9 cellular contexts compared by ENCODE assay signal in the genomic region with DNA sequence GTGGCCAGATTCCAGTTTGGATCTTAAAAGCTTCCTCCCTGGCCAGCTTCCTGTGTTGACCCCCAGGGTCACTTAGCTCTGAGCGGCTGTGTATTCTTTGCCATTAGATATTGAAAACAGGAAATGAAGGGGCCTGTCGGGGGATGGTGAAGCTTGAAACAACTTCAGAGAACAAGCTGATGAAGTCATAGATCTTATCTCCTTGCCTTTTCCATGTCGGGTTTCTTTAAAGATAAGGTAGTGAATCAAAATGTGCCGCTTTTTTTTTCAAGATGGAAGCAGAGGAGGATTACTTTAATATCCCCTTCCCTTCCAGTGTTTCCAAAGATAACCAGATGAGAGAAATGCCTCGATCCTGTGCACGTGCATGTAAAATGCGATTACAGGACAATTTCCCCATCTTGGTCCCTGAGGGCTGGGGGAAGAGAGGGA.
DNase-seq lines count a peak whose midpoint lies in the region; ATAC-seq and TF ChIP-seq lines count a peak whose summit lies in the region.
"Had no signal": no experiment of that assay in that cellular context is flagged by ENCODE, and none has a peak within 500 bp of the region (broad histone marks: within the 10 kb centered on the region; RNA-seq: fewer than 3 reads in every experiment).

No MANE protein-coding gene starts in this region.

- no peak overlapping the region for H3K27ac ChIP-seq in CD8-positive, alpha-beta memory T cell (ENCODE audit: low read depth, low read length)
- H3K27ac ChIP-seq in adrenal gland, result peak overlapping the region in 2 of 5 donors; percentile 30 to 49
- peak overlapping the region; percentile 84 for H3K27ac ChIP-seq in naive thymus-derived CD4-positive, alpha-beta T cell (ENCODE audit: low read depth, low read length)
- no peak overlapping the region for H3K27ac ChIP-seq in OCI-LY7 (ENCODE audit: low read depth, low read length, poor library complexity, severe bottlenecking)

- H3K9me3 Mint-ChIP-seq in CD8-positive, alpha-beta memory T cell, result peaks cover 0 to 5% (median 0%) of the 10 kb centered on the region in 5 donors
- H3K9me3 Mint-ChIP-seq in naive thymus-derived CD4-positive, alpha-beta T cell, result peaks cover 0 to 11% (median 0%) of the 10 kb centered on the region in 11 donors

- H3K79me2 ChIP-seq in OCI-LY7 (ENCODE audit: insufficient read depth, low read depth, low read length), result no peaks in the 10 kb centered on the region

- no TSS peak for BruUV-seq in OCI-LY7 (replicated peaks; lab: Mats Ljungman, UMichigan)

- POLR2A ChIA-PET in CD8-positive, alpha-beta memory T cell (lab: Charles Lee), result interaction anchor here (0.6 kb wide), 1 partner anchor 860 kb away, joined by 3 read pairs; no protein-coding TSS in a partner anchor
- POLR2A ChIA-PET in naive thymus-derived CD4-positive, alpha-beta T cell (lab: Charles Lee), result interaction anchor here (0.6 to 2.2 kb wide), 7 partner anchors 10 to 860 kb away, joined by 3 to 10 read pairs (median 4); no protein-coding TSS in a partner anchor
- POLR2A ChIA-PET in OCI-LY7 (lab: Charles Lee), result no interaction called here

- H4K20me1 ChIP-seq in OCI-LY7 (ENCODE audit: insufficient read depth, low read length), result no peaks in the 10 kb centered on the region

- H3K27me3 ChIP-seq in CD8-positive, alpha-beta memory T cell (ENCODE audit: insufficient read depth, low read length, poor library complexity, severe bottlenecking), result no peaks in the 10 kb centered on the region
- peaks cover 11% of the 10 kb centered on the region for H3K27me3 ChIP-seq in adrenal gland
- H3K27me3 ChIP-seq in naive thymus-derived CD4-positive, alpha-beta T cell (ENCODE audit: control insufficient read depth in 2 of 2, insufficient read depth in 2 of 2, low read length in 2 of 2), result no peaks in the 10 kb centered on the region

- H3K4me3 Mint-ChIP-seq in CD8-positive, alpha-beta memory T cell, result peak overlapping the region; percentile 8 to 79 (median 45)
- H3K4me3 Mint-ChIP-seq in naive thymus-derived CD4-positive, alpha-beta T cell, result peak overlapping the region; percentile 61 to 91 (median 77)

- H3K4me1 Mint-ChIP-seq in CD8-positive, alpha-beta memory T cell, result peaks cover 31 to 51% (median 45%) of the 10 kb centered on the region in 3 donors
- peaks cover 28 to 84% (median 76%) of the 10 kb centered on the region in 7 donors for H3K4me1 Mint-ChIP-seq in naive thymus-derived CD4-positive, alpha-beta T cell

- TF ChIP-seq CTCF in adrenal gland (IDR thresholded peaks at IDR 0.05) (no peak), OCI-LY7 (conservative IDR thresholded peaks at IDR 0.05; ENCODE audit: low read length) (no peak)

- intact Hi-C loops in adrenal gland (cut with DNase I) (no loop called here), OCI-LY7 (cut with micrococcal nuclease; ENCODE audit: unreplicated experiment) (no loop called here)
- intact Hi-C loops in naive thymus-derived CD4-positive, alpha-beta T cell (cut with micrococcal nuclease), result loop anchor here (1.0 to 10.0 kb wide), 9 partner anchors 17 to 868 kb away; a partner anchor contains a TSS

- CTCF ChIA-PET in CD8-positive, alpha-beta memory T cell (lab: Charles Lee), result interaction anchor here (1.3 kb wide), 1 partner anchor 24 kb away, joined by 3 read pairs; no protein-coding TSS in a partner anchor
- CTCF ChIA-PET in naive thymus-derived CD4-positive, alpha-beta T cell (lab: Charles Lee), result interaction anchor here (0.6 to 1.7 kb wide), 5 partner anchors 10 to 464 kb away, joined by 3 to 5 read pairs (median 4); no protein-coding TSS in a partner anchor
- CTCF ChIA-PET in OCI-LY7 (lab: Charles Lee; ENCODE audit: unreplicated experiment), result no interaction called here

- peak overlapping the region; percentile 36 to 96 (median 89) for H3K27ac Mint-ChIP-seq in CD8-positive, alpha-beta memory T cell
- H3K27ac Mint-ChIP-seq in naive thymus-derived CD4-positive, alpha-beta T cell, result peak overlapping the region; percentile 95 to 100 (median 99)

- ATAC-seq in naive thymus-derived CD4-positive, alpha-beta T cell, result peak; percentile 81
- ATAC-seq in HG03039 (IDR thresholded peaks at IDR 0.05; ENCODE audit: unreplicated experiment) (no peak), HG03354 (IDR thresholded peaks at IDR 0.05; ENCODE audit: poor library complexity, severe bottlenecking, unreplicated experiment) (no peak)

- H3K36me3 ChIP-seq in CD8-positive, alpha-beta memory T cell (ENCODE audit: insufficient read depth, low read length), result no peaks in the 10 kb centered on the region
- H3K36me3 ChIP-seq in adrenal gland (replicated peaks in 1 of 2) (no peaks in the 10 kb centered on the region), OCI-LY7 (ENCODE audit: insufficient read depth, low read length) (no peaks in the 10 kb centered on the region)
- no peaks in the 10 kb centered on the region for H3K36me3 ChIP-seq in naive thymus-derived CD4-positive, alpha-beta T cell (ENCODE audit: control insufficient read depth in 2 of 3, insufficient read depth in 3 of 3, low read length in 3 of 3)

- H3K4me2 ChIP-seq in OCI-LY7 (ENCODE audit: low read length), result no peak overlapping the region

- peak in 3 of 5 donors; percentile 42 to 71 (median 56) for DNase-seq in CD8-positive, alpha-beta memory T cell
- DNase-seq in T follicular helper cell (ENCODE audit: low read depth), result peak; percentile 42
- DNase-seq in adrenal gland, result peak in 6 of 7 donors; percentile 28 to 60 (median 36)
- DNase-seq in naive thymus-derived CD4-positive, alpha-beta T cell, result peak in 8 of 9 donors; percentile 39 to 85 (median 72)
- no peak for DNase-seq in OCI-LY7 (ENCODE audit: low spot score)
- DNase-seq in dedifferentiated amniotic fluid mesenchymal stem cell (ENCODE audit: extremely low spot score), result no peak
- DNase-seq: cortex of kidney had no signal

- H2AFZ ChIP-seq in OCI-LY7 (ENCODE audit: low read length), result no peak overlapping the region

- H3K9me2 ChIP-seq in OCI-LY7 (ENCODE audit: insufficient read depth, low read length), result no peaks in the 10 kb centered on the region

- H3K9me3 ChIP-seq in CD8-positive, alpha-beta memory T cell (ENCODE audit: low read length), result no peaks in the 10 kb centered on the region
- H3K9me3 ChIP-seq in adrenal gland (replicated peaks in 1 of 3) (no peaks in the 10 kb centered on the region), OCI-LY7 (ENCODE audit: low read length) (no peaks in the 10 kb centered on the region)
- no peaks in the 10 kb centered on the region for H3K9me3 ChIP-seq in naive thymus-derived CD4-positive, alpha-beta T cell (ENCODE audit: control insufficient read depth in 2 of 3, low read length in 3 of 3)

- H3K4me1 ChIP-seq in CD8-positive, alpha-beta memory T cell (ENCODE audit: insufficient read depth, low read length), result peaks cover 47% of the 10 kb centered on the region
- peaks cover 0 to 4% of the 10 kb centered on the region in 2 donors for H3K4me1 ChIP-seq in adrenal gland (replicated peaks in 1 of 2)
- H3K4me1 ChIP-seq in naive thymus-derived CD4-positive, alpha-beta T cell (ENCODE audit: control insufficient read depth in 2 of 2, insufficient read depth in 2 of 2, low read length in 2 of 2), result peaks cover 18 to 42% of the 10 kb centered on the region in 2 donors
- no peaks in the 10 kb centered on the region for H3K4me1 ChIP-seq in OCI-LY7 (ENCODE audit: insufficient read depth, low read length, poor library complexity, severe bottlenecking)

- 2 to 34% (median 13%) methylated on average over 7 of the region's 7 CpGs for WGBS in adrenal gland, 4 donors

- H3K27me3 Mint-ChIP-seq in CD8-positive, alpha-beta memory T cell, result peaks cover 0 to 19% of the 10 kb centered on the region in 2 donors
- H3K27me3 Mint-ChIP-seq in naive thymus-derived CD4-positive, alpha-beta T cell, result no peaks in the 10 kb centered on the region

- TF ChIP-seq POLR2A in adrenal gland (IDR thresholded peaks at IDR 0.05), result no peak

- peak overlapping the region; percentile 14 for H3K4me3 ChIP-seq in CD8-positive, alpha-beta memory T cell (ENCODE audit: low read length)
- H3K4me3 ChIP-seq in adrenal gland, result no peak overlapping the region
- H3K4me3 ChIP-seq in naive thymus-derived CD4-positive, alpha-beta T cell (ENCODE audit: low read length), result peak overlapping the region; percentile 41
- no peak overlapping the region for H3K4me3 ChIP-seq in OCI-LY7 (ENCODE audit: low read depth, low read length, poor library complexity, severe bottlenecking)

- peaks cover 0 to 1% (median 0%) of the 10 kb centered on the region in 3 donors for H3K36me3 Mint-ChIP-seq in CD8-positive, alpha-beta memory T cell
- H3K36me3 Mint-ChIP-seq in naive thymus-derived CD4-positive, alpha-beta T cell, result peaks cover 0 to 31% (median 3%) of the 10 kb centered on the region in 5 donors

Comparison
In these comparisons a context has a peak if more than half of its experiments do, and no peak if none do; other contexts are left out.
1. DNase-seq: peak in CD8-positive, alpha-beta memory T cell (3 of 5), T follicular helper cell (single experiment), adrenal gland (6 of 7) and naive thymus-derived CD4-positive, alpha-beta T cell (8 of 9); none in OCI-LY7 (single experiment) and dedifferentiated amniotic fluid mesenchymal stem cell (single experiment).
2. H3K4me3 ChIP-seq: peak in CD8-positive, alpha-beta memory T cell (single experiment) and naive thymus-derived CD4-positive, alpha-beta T cell (single experiment); none in adrenal gland (0 of 4) and OCI-LY7 (single experiment).
3. intact Hi-C loops: an anchor here in naive thymus-derived CD4-positive, alpha-beta T cell (1.0 to 10.0 kb wide); none called in adrenal gland and OCI-LY7.